17 cellular contexts compared by ENCODE assay signal in the genomic region with DNA sequence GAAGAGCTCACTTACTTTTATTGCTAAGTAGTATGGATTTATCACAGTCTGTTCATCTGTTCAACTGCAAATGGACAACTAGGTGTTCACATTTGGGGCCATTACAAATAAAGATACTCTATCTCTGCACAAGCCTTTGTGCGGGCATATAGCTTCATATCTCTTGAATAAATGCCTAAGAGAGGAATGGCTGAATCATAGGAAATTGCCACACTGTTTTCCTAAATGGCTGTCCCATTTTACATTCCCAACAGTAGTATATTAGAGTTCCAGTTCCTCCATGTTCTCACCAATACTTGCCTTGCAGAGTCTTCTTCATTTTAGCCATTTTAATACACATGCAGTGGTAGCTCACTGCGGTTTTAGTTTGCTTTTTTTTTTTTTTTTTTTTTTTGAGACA.
"Had no signal": no experiment of that assay in that cellular context is flagged by ENCODE, and none has a peak within 500 bp of the region (broad histone marks: within the 10 kb centered on the region; RNA-seq: fewer than 3 reads in every experiment).

No MANE protein-coding gene starts in this region.

- H3K27ac ChIP-seq: pancreas, SJCRH30, thyroid gland, uterus, WERI-Rb-1 had no signal

- H3K9me3 ChIP-seq: gastroesophageal sphincter, pancreas, SJCRH30, thyroid gland, uterus had no signal

- ATAC-seq: activated CD8-positive, alpha-beta memory T cell treated with anti-CD3 and anti-CD28 coated beads, Interleukin-2, amount 10 ng/mL, durations not matched to agents 7 days and 5 days; activated T-cell treated with anti-CD3 and anti-CD28 coated beads, Interleukin-2, amount 50 U/mL, for 4 hours; gastroesophageal sphincter; left ventricle myocardium superior; pancreas had no signal

- H3K36me3 ChIP-seq: gastroesophageal sphincter, pancreas, SJCRH30, thyroid gland, uterus, WERI-Rb-1 had no signal

- H3K27me3 Mint-ChIP-seq: activated CD8-positive, alpha-beta memory T cell treated with anti-CD3 and anti-CD28 coated beads, Interleukin-2, amount 10 ng/mL, durations not matched to agents 7 days and 5 days had no signal

- H3K27me3 ChIP-seq: gastroesophageal sphincter, pancreas, SJCRH30, thyroid gland, uterus had no signal

- H3K4me3 Mint-ChIP-seq: activated CD8-positive, alpha-beta memory T cell treated with anti-CD3 and anti-CD28 coated beads, Interleukin-2, amount 10 ng/mL, durations not matched to agents 7 days and 5 days; activated T-cell treated with anti-CD3 and anti-CD28 coated beads, Interleukin-2, amount 50 U/mL, for 4 hours; neural crest cell had no signal

- H3K4me3 ChIP-seq: gastroesophageal sphincter, pancreas, SJCRH30, thyroid gland, uterus had no signal

- H3K9me3 Mint-ChIP-seq: activated T-cell treated with anti-CD3 and anti-CD28 coated beads, Interleukin-2, amount 50 U/mL, for 4 hours; neural crest cell had no signal

- DNase-seq: activated CD4-positive, alpha-beta T cell treated with anti-CD3 and anti-CD28 coated beads for 4 hours; activated naive CD4-positive, alpha-beta T cell; activated T-cell treated with anti-CD3 and anti-CD28 coated beads, Interleukin-2, amount 50 U/mL, for 4 hours; kidney; left ventricle myocardium superior; pancreas; SJCRH30; stimulated activated CD4-positive, alpha-beta T cell treated with anti-CD3 and anti-CD28 coated beads, Interleukin-15, amount 100 ng/mL, for 24 hours; stimulated activated CD4-positive, alpha-beta T cell treated with anti-CD3 and anti-CD28 coated beads, Interleukin-4, amount 100 ng/mL, for 24 hours; SW 1271; T1000; thyroid gland; uterus; WERI-Rb-1 had no signal
